9 cellular contexts compared by ENCODE assay signal in the genomic region with DNA sequence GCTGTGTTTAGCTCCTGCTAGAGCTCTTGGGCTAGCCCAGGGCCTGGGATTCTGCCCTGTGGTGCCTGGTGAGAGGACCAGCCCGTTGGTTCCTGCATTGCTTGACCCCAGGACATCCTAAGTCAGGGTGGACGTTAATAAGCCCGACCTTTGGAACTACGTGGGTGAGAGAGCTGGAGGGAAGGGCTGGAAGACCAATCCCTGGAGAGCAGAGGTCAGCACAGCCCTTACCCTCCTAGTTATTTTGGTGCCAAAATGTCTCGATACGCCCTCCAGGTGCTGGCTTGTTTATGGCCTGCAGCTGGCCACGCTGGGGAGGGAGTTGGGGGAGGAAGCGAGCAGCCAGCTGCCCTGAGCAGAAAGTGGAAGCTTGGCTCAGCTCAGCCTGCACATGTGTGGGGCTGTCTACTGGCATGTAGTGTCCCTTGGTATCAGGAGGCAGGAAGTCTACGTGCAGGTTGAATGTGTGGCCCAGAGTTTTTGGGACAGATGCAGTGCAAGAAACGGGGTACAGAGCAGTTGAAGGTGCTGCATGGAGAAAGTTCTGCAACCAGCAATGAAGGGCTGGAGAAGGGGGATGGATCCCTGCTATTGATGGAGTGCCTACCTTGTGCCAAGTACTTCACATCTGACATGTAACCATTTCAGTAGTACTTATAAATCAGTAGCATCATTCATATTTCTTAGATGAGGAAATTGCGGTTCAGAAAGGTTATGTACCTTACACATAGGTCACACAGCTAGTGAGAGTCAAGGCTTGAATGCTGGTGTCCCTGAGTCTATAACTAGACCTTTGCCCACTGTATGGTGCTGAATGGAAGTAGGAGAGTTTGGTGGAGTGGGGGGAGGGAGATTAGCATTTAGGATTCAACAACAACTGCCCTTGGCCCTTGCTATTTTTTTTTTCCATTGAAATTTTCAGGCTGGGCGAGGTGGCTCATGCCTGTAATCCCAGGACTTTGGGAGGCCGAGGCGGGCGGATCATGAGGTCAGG. TPM values are rescaled to one million over a fixed set of nuclear protein-coding genes. Genes with fewer than 3 reads are reported as not detected.
DNase-seq lines count a peak whose midpoint lies in the region; ATAC-seq and TF ChIP-seq lines count a peak whose summit lies in the region.
"Had no signal": no experiment of that assay in that cellular context is flagged by ENCODE, and none has a peak within 500 bp of the region (broad histone marks: within the 10 kb centered on the region; RNA-seq: fewer than 3 reads in every experiment).

No MANE protein-coding gene starts in this region.

- H3K27ac ChIP-seq in RWPE1 (peak overlapping the region; percentile 29), lower lobe of right lung (no peak overlapping the region)

- CTCF ChIA-PET in RWPE1 (lab: Yijun Ruan, JAX), result interaction anchor here (0.6 to 1.1 kb wide), 2 partner anchors 99 to 278 kb away, joined by 4 read pairs; no protein-coding TSS in a partner anchor

- POLR2A ChIA-PET in RWPE1 (lab: Yijun Ruan, JAX; ENCODE audit: low non-redundant PET), result no interaction called here

- no peaks in the 10 kb centered on the region for H3K27me3 ChIP-seq in lower lobe of right lung (ENCODE audit: low read depth)

- no peaks in the 10 kb centered on the region for H3K9me3 ChIP-seq in lower lobe of right lung

- H3K4me1 ChIP-seq in lower lobe of right lung, result peaks cover 14% of the 10 kb centered on the region

- no peaks in the 10 kb centered on the region for H3K36me3 ChIP-seq in lower lobe of right lung

- DNase-seq in DMS79 treated with DMSO at 0.1 percent for 48 hours (lab: John Stamatoyannopoulos, UW) (peak; percentile 34), DMS79 (lab: John Stamatoyannopoulos, UW) (no peak), RWPE1 (ENCODE audit: low spot score) (no peak), lower lobe of right lung (peak; percentile 57), iPS-NIHi7 (ENCODE audit: extremely low spot score) (no peak), iPS-NIHi11 (ENCODE audit: low spot score) (no peak)
- no peak for DNase-seq in activated CD8-positive, alpha-beta memory T cell treated with anti-CD3 and anti-CD28 coated beads, Interleukin-2, amount 50 U/mL, for 4 hours

- intact Hi-C loops in lower lobe of right lung (cut with DNase I), result no loop called here

- TF ChIP-seq CTCF in RWPE1 (conservative IDR thresholded peaks at IDR 0.05; ENCODE audit: low read depth) (no peak), lower lobe of right lung (IDR thresholded peaks at IDR 0.05) (no peak)

- ATAC-seq in HG02678 (IDR thresholded peaks at IDR 0.05; ENCODE audit: unreplicated experiment), result peak; percentile 70
- ATAC-seq in lower lobe of right lung, result peak; percentile 27 to 56

- H3K4me3 ChIP-seq in lower lobe of right lung, result no peak overlapping the region

RNA-seq across cellular contexts. Expression of a gene that starts 5.0 kb away (rescaled TPM):
- 69.3 TPM for total RNA-seq in lower lobe of right lung

RNA-seq across cellular contexts. Expression of a gene that starts 41.7 kb away (rescaled TPM):
- total RNA-seq in lower lobe of right lung, result not detected
- total RNA-seq: epithelial cell of proximal tubule had no signal

Comparison
In these comparisons a context has a peak if more than half of its experiments do, and no peak if none do; other contexts are left out.
1. DNase-seq: peak in DMS79 treated with DMSO at 0.1 percent for 48 hours (single experiment) and lower lobe of right lung (single experiment); none in DMS79 (single experiment), RWPE1 (single experiment), iPS-NIHi7 (single experiment), activated CD8-positive, alpha-beta memory T cell treated with anti-CD3 and anti-CD28 coated beads, Interleukin-2, amount 50 U/mL, for 4 hours (single experiment) and iPS-NIHi11 (single experiment).